1 cellular context compared by ENCODE assay signal in genomic region chr7:104983620-104984539, GRCh38.
A peak's percentile ranks its signal among the peaks of the same experiment; 100 is the strongest.
TF ChIP-seq lines count a peak whose summit lies in the region.

No MANE protein-coding gene starts in this region.

TF ChIP-seq in HEK293, 187 proteins besides CTCF, POLR2A, EP300 and RAD21 (continued from another document and continues in another):
- TF ChIP-seq ZBTB11 (tag by site-specific recombination; conservative IDR thresholded peaks at IDR 0.05; ENCODE audit: low read depth) = peak; percentile 92
- no peak for TF ChIP-seq ZNF404 (tag by site-specific recombination; IDR thresholded peaks at IDR 0.05)
- TF ChIP-seq SCRT2 (tag by site-specific recombination; IDR thresholded peaks at IDR 0.05) = no peak
- TF ChIP-seq OVOL3 (tag by site-specific recombination; IDR thresholded peaks at IDR 0.05) = no peak
- no peak for TF ChIP-seq ZNF112 (tag by site-specific recombination; IDR thresholded peaks at IDR 0.05)
- no peak for TF ChIP-seq PRDM1 (tag by site-specific recombination; IDR thresholded peaks at IDR 0.05)
- no peak for TF ChIP-seq ZNF621 (tag by site-specific recombination; IDR thresholded peaks at IDR 0.05)
- no peak for TF ChIP-seq ZNF623 (tag by site-specific recombination; IDR thresholded peaks at IDR 0.05)
- peak; percentile 65; the same call in 1 of the 2 replicates for TF ChIP-seq ZNF692 (tag by site-specific recombination; IDR thresholded peaks at IDR 0.05)
- no peak for TF ChIP-seq ZNF776 (tag by site-specific recombination; IDR thresholded peaks at IDR 0.05; ENCODE audit: borderline replicate concordance)
- TF ChIP-seq BCL11A (tag by site-specific recombination; IDR thresholded peaks at IDR 0.05; ENCODE audit: low read depth) = peak; percentile 88
- TF ChIP-seq ZNF549 (tag by site-specific recombination; IDR thresholded peaks at IDR 0.05) = no peak
- TF ChIP-seq ZNF157 (tag by site-specific recombination; IDR thresholded peaks at IDR 0.05) = no peak
- TF ChIP-seq ZNF626 (tag by site-specific recombination; IDR thresholded peaks at IDR 0.05) = no peak
- TF ChIP-seq ZFP37 (tag by site-specific recombination; IDR thresholded peaks at IDR 0.05) = peak; percentile 72
- peak; percentile 86 for TF ChIP-seq ZBTB20 (tag by site-specific recombination; IDR thresholded peaks at IDR 0.05)
- no peak for TF ChIP-seq ZNF37A (tag by site-specific recombination; IDR thresholded peaks at IDR 0.05)
- peak; percentile 94 for TF ChIP-seq ZNF341 (tag by site-specific recombination; IDR thresholded peaks at IDR 0.05; ENCODE audit: low read depth)
- no peak for TF ChIP-seq ZNF433 (tag by site-specific recombination; IDR thresholded peaks at IDR 0.05; ENCODE audit: low read depth)
- TF ChIP-seq ZNF140 (tag by site-specific recombination; IDR thresholded peaks at IDR 0.05) = no peak
- TF ChIP-seq ZNF366 (tag by site-specific recombination; conservative IDR thresholded peaks at IDR 0.05) = peak; percentile 92
- no peak for TF ChIP-seq BCL11B (tag by site-specific recombination; IDR thresholded peaks at IDR 0.05; ENCODE audit: low read depth)
- no peak for TF ChIP-seq ZNF274 (IDR thresholded peaks at IDR 0.05; ENCODE audit: low read length)
- no peak for TF ChIP-seq ZNF274 (tag by site-specific recombination; IDR thresholded peaks at IDR 0.05; ENCODE audit: borderline replicate concordance)
- TF ChIP-seq ZFHX2 (tag by site-specific recombination; conservative IDR thresholded peaks at IDR 0.05) = peak; percentile 75
- peak; percentile 17; the same call in 1 of the 2 replicates for TF ChIP-seq ZNF280D (tag by site-specific recombination; IDR thresholded peaks at IDR 0.05)
- no peak for TF ChIP-seq ZNF214 (tag by site-specific recombination; IDR thresholded peaks at IDR 0.05; ENCODE audit: borderline replicate concordance)
- no peak for TF ChIP-seq ZNF24 (tag by site-specific recombination; IDR thresholded peaks at IDR 0.05)
- no peak; the same call in 1 of the 2 replicates for TF ChIP-seq OSR2 (tag by site-specific recombination; IDR thresholded peaks at IDR 0.05)
- TF ChIP-seq ZNF292 (tag by site-specific recombination; IDR thresholded peaks at IDR 0.05; ENCODE audit: borderline replicate concordance, low read depth) = no peak
- TF ChIP-seq ZNF280C (tag by site-specific recombination; IDR thresholded peaks at IDR 0.05) = no peak
- TF ChIP-seq ZNF394 (tag by site-specific recombination; IDR thresholded peaks at IDR 0.05; ENCODE audit: borderline replicate concordance) = peak; percentile 47; the same call in 1 of the 2 replicates
- no peak for TF ChIP-seq ZFP41 (tag by site-specific recombination; IDR thresholded peaks at IDR 0.05; ENCODE audit: borderline replicate concordance)
- peak; percentile 78 for TF ChIP-seq ZNF501 (tag by site-specific recombination; IDR thresholded peaks at IDR 0.05)
- peak; percentile 95 for TF ChIP-seq ZBTB10 (tag by site-specific recombination; IDR thresholded peaks at IDR 0.05)
- peak; percentile 79; the same call in 1 of the 2 replicates for TF ChIP-seq KLF17 (tag by site-specific recombination; IDR thresholded peaks at IDR 0.05)
- TF ChIP-seq BCL6B (tag by site-specific recombination; IDR thresholded peaks at IDR 0.05) = no peak
- peak; percentile 80 for TF ChIP-seq INSM2 (tag by site-specific recombination; IDR thresholded peaks at IDR 0.05)
- no peak for TF ChIP-seq ZNF114 (tag by site-specific recombination; IDR thresholded peaks at IDR 0.05)
- peak; percentile 88 for TF ChIP-seq PATZ1 (tag by site-specific recombination; IDR thresholded peaks at IDR 0.05)
- TF ChIP-seq ZFP69B (tag by site-specific recombination; IDR thresholded peaks at IDR 0.05) = no peak
- no peak for TF ChIP-seq ZNF654 (tag by site-specific recombination; IDR thresholded peaks at IDR 0.05; ENCODE audit: low read depth)
- peak; percentile 70; the same call in 1 of the 2 replicates for TF ChIP-seq ZNF610 (tag by site-specific recombination; IDR thresholded peaks at IDR 0.05; ENCODE audit: borderline replicate concordance)
- peak; percentile 57; the same call in 1 of the 2 replicates for TF ChIP-seq ZEB2 (tag by site-specific recombination; IDR thresholded peaks at IDR 0.05)
- 0 out of 2 replicates have a peak, but pooled peaks have one; percentile 13 for TF ChIP-seq ZNF146 (tag by site-specific recombination; IDR thresholded peaks at IDR 0.05)
- no peak for TF ChIP-seq ZNF530 (tag by site-specific recombination; IDR thresholded peaks at IDR 0.05; ENCODE audit: low read depth)
